Comparison of ENCODE assay signal across 2 cellular contexts in genomic region chr12:113260636-113261300, GRCh38.
TF ChIP-seq lines count a peak whose summit lies in the region.

No MANE protein-coding gene starts in this region.

TF ChIP-seq in liver, 16 proteins besides CTCF, POLR2A, EP300 and RAD21:
- TF ChIP-seq ZBTB33 (IDR thresholded peaks at IDR 0.05) (no peak), YY1 (IDR thresholded peaks at IDR 0.05) (no peak), FOXA2 (IDR thresholded peaks at IDR 0.05) (no peak), RXRA (IDR thresholded peaks at IDR 0.05) (no peak), FOXA1 (IDR thresholded peaks at IDR 0.05) (no peak), TAF1 (conservative IDR thresholded peaks at IDR 0.05) (no peak), HNF4A (conservative IDR thresholded peaks at IDR 0.05) (no peak), EGR1 (IDR thresholded peaks at IDR 0.05; ENCODE audit: low read depth in 2 of 2) (no peak), REST (IDR thresholded peaks at IDR 0.05) (no peak), MAX (IDR thresholded peaks at IDR 0.05) (no peak), JUND (IDR thresholded peaks at IDR 0.05) (no peak), GABPA (IDR thresholded peaks at IDR 0.05 in 1 of 2, conservative IDR thresholded peaks at IDR 0.05 in 1 of 2) (no peak), NR2F2 (IDR thresholded peaks at IDR 0.05) (no peak), SP1 (IDR thresholded peaks at IDR 0.05) (no peak), HNF4G (IDR thresholded peaks at IDR 0.05) (no peak), ATF3 (IDR thresholded peaks at IDR 0.05) (no peak)

TF ChIP-seq in HepG2, 621 proteins besides CTCF, POLR2A, EP300 and RAD21:
- no peak for TF ChIP-seq AHDC1 (CRISPR knock-in tag; IDR thresholded peaks at IDR 0.05; ENCODE audit: borderline replicate concordance)
- TF ChIP-seq ZNF75D (CRISPR knock-in tag; IDR thresholded peaks at IDR 0.05; ENCODE audit: borderline replicate concordance), result no peak
- no peak for TF ChIP-seq POLR2AphosphoS2 (IDR thresholded peaks at IDR 0.05; ENCODE audit: low read depth, low read length)
- no peak for TF ChIP-seq ZNF878 (CRISPR knock-in tag; IDR thresholded peaks at IDR 0.05)
- TF ChIP-seq PHB2 (IDR thresholded peaks at IDR 0.05; ENCODE audit: partially characterized antibody), result no peak
